Comparison of ENCODE assay signal across 14 cellular contexts in the genomic region with DNA sequence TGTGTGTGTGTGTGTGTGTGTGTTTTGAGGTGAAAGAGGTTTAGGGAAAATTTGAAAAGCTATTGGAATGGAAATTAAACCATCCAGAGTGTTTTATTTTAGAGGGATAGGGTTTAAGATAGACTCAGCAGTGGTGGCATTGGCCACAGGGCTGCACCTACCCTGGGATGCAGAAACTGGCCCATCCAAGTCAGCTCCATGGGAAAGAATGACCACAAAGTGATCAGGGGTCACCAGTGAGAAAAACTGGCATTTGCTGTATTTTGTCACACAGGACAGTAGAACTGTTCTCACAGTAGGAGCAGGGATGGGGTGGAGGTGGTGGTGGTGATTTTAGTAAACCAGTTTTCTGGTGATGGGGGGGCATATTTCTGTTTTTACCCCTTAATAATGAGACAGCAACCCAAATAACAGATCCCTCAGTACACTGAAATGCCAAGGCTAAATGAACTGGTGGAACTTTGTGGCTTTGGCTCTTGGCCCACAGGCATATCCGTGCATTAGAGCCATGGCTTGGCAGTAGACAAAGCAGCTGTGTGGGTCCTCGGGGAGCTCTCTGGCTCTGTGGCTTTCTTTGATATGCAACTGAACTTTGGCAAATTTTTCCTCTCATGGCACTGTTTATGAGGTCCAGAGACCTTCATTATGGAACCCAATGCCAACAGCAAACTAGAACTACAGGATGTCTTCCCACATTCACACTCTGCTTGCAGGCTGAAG.
DNase-seq lines count a peak whose midpoint lies in the region; TF ChIP-seq lines count a peak whose summit lies in the region.
"Had no signal": no experiment of that assay in that cellular context is flagged by ENCODE, and none has a peak within 500 bp of the region (broad histone marks: within the 10 kb centered on the region; RNA-seq: fewer than 3 reads in every experiment).

No MANE protein-coding gene starts in this region.

- WGBS in adrenal gland, 4 donors = 0 to 20% (median 12%) methylated on average over 2 of the region's 2 CpGs
- WGBS in suprapubic skin = 0% methylated on average over 2 of the region's 2 CpGs

- no peaks in the 10 kb centered on the region for H3K27me3 ChIP-seq in adrenal gland
- H3K27me3 ChIP-seq in suprapubic skin = no peaks in the 10 kb centered on the region
- H3K27me3 ChIP-seq: spleen had no signal

- H3K36me3 ChIP-seq in adrenal gland (replicated peaks in 1 of 2) (no peaks in the 10 kb centered on the region), suprapubic skin (no peaks in the 10 kb centered on the region)
- H3K36me3 ChIP-seq: spleen had no signal

- DNase-seq in NCI-H2196 (lab: John Stamatoyannopoulos, UW; ENCODE audit: unreplicated experiment) (peak; percentile 26), NCI-H2196 treated with DMSO at 0.1 percent for 48 hours (lab: John Stamatoyannopoulos, UW; ENCODE audit: unreplicated experiment) (no peak), adrenal gland (peak; percentile 51 to 76 (median 69)), iris pigment epithelial cell (ENCODE audit: low read depth) (peak; percentile 60), suprapubic skin (ENCODE audit: low spot score in 2 of 2) (no peak), AML-193 (lab: John Stamatoyannopoulos, UW) (no peak), NCI-H1436 (lab: John Stamatoyannopoulos, UW) (no peak), mesenteric fat pad (ENCODE audit: low spot score) (no peak)
- DNase-seq: activated B cell treated with CpG ODN at 0.5 μM for 24 hours; activated effector memory CD4-positive, alpha-beta T cell treated with Interleukin-2 at 50 U/mL for 16 hours; kidney glomerular epithelial cell; spleen; stimulated activated naive B cell treated with anti-CD40 and anti-IgM and Interleukin-4, amounts not matched to agents 10 μg/mL and 1 μg/mL and 100 μg/mL, for 72 hours had no signal

- intact Hi-C loops in adrenal gland (cut with DNase I) = no loop called here

- TF ChIP-seq POLR2A in adrenal gland (IDR thresholded peaks at IDR 0.05) (no peak), suprapubic skin (IDR thresholded peaks at IDR 0.05) (no peak)

- H3K27ac ChIP-seq in adrenal gland = peak overlapping the region in 1 of 5 donors; percentile 44
- peak overlapping the region; percentile 5 for H3K27ac ChIP-seq in suprapubic skin
- H3K27ac ChIP-seq: KMS-11, spleen had no signal

- H3K9me3 ChIP-seq in adrenal gland (replicated peaks in 1 of 3) (no peaks in the 10 kb centered on the region), suprapubic skin (no peaks in the 10 kb centered on the region)
- H3K9me3 ChIP-seq: spleen had no signal

- H3K4me1 ChIP-seq in adrenal gland (replicated peaks in 1 of 2) = peaks cover 19 to 25% of the 10 kb centered on the region in 2 donors
- peaks cover 46% of the 10 kb centered on the region for H3K4me1 ChIP-seq in suprapubic skin

- no peak for TF ChIP-seq EP300 in suprapubic skin (IDR thresholded peaks at IDR 0.05)

- H3K4me3 ChIP-seq in adrenal gland (no peak overlapping the region), suprapubic skin (no peak overlapping the region)
- H3K4me3 ChIP-seq: spleen had no signal

- TF ChIP-seq CTCF in adrenal gland (IDR thresholded peaks at IDR 0.05) (no peak), suprapubic skin (IDR thresholded peaks at IDR 0.05) (no peak)

Comparison
In these comparisons a context has a peak if more than half of its experiments do, and no peak if none do; other contexts are left out.
1. DNase-seq: peak in NCI-H2196 (single experiment), adrenal gland (7 of 7) and iris pigment epithelial cell (single experiment); none in NCI-H2196 treated with DMSO at 0.1 percent for 48 hours (single experiment), suprapubic skin (0 of 2), AML-193 (0 of 2), NCI-H1436 (single experiment) and mesenteric fat pad (single experiment).